4 cellular contexts compared by ENCODE assay signal in genomic region chr1:42004322-42004721, GRCh38.
TF ChIP-seq lines count a peak whose summit lies in the region.

No MANE protein-coding gene starts in this region.

TF ChIP-seq in HepG2, 621 proteins besides CTCF, POLR2A, EP300 and RAD21 (continues in another document):
- TF ChIP-seq CEBPB (IDR thresholded peaks at IDR 0.05; ENCODE audit: borderline replicate concordance, low read depth, low read length): 0 out of 2 replicates have a peak, but pooled peaks have one; percentile 6
- no peak for TF ChIP-seq ZNF552 (CRISPR knock-in tag; IDR thresholded peaks at IDR 0.05; ENCODE audit: borderline replicate concordance)
- no peak for TF ChIP-seq NAIF1 (CRISPR knock-in tag; IDR thresholded peaks at IDR 0.05; ENCODE audit: borderline replicate concordance)
- no peak for TF ChIP-seq IRF1 (CRISPR knock-in tag; IDR thresholded peaks at IDR 0.05; ENCODE audit: low read depth)
- no peak for TF ChIP-seq ZNF12 (CRISPR knock-in tag; IDR thresholded peaks at IDR 0.05)
- TF ChIP-seq PBX3 (CRISPR knock-in tag; IDR thresholded peaks at IDR 0.05; ENCODE audit: borderline replicate concordance): no peak

TF ChIP-seq in IMR-90, 13 proteins besides CTCF, POLR2A, EP300 and RAD21:
- TF ChIP-seq CEBPB (IDR thresholded peaks at IDR 0.05; ENCODE audit: low read depth, low read length) (peak; percentile 30; the same call in 1 of the 2 replicates), ELK1 (IDR thresholded peaks at IDR 0.05; ENCODE audit: borderline replicate concordance, low read depth, low read length) (no peak)

TF ChIP-seq in GM12878, 131 proteins besides CTCF, POLR2A, EP300 and RAD21:
- no peak for TF ChIP-seq SREBF2 (IDR thresholded peaks at IDR 0.05; ENCODE audit: low read length)
- no peak for TF ChIP-seq DPF2 (IDR thresholded peaks at IDR 0.05)
- no peak for TF ChIP-seq SIX5 (IDR thresholded peaks at IDR 0.05; ENCODE audit: low read depth, low read length, severe bottlenecking)
- TF ChIP-seq CBX5 (IDR thresholded peaks at IDR 0.05; ENCODE audit: low read depth): no peak
- TF ChIP-seq NR2C1 (IDR thresholded peaks at IDR 0.05): no peak
- no peak for TF ChIP-seq IKZF1 (conservative IDR thresholded peaks at IDR 0.05)
- TF ChIP-seq PBX3 (IDR thresholded peaks at IDR 0.05; ENCODE audit: insufficient replicate concordance, low read depth, low read length): no peak
- TF ChIP-seq MTA2 (IDR thresholded peaks at IDR 0.05; ENCODE audit: low read depth): no peak
- TF ChIP-seq SMAD5 (IDR thresholded peaks at IDR 0.05; ENCODE audit: low read depth): no peak
- TF ChIP-seq NFYA (IDR thresholded peaks at IDR 0.05; ENCODE audit: borderline replicate concordance, low read depth, low read length): no peak
- TF ChIP-seq ZZZ3 (IDR thresholded peaks at IDR 0.05; ENCODE audit: control insufficient read depth, insufficient read length, low read depth): no peak
- no peak for TF ChIP-seq GATAD2B (conservative IDR thresholded peaks at IDR 0.05; ENCODE audit: low read depth)
- TF ChIP-seq E2F4 (IDR thresholded peaks at IDR 0.05; ENCODE audit: low read depth, low read length): no peak
- no peak for TF ChIP-seq SREBF1 (IDR thresholded peaks at IDR 0.05; ENCODE audit: low read length)
- TF ChIP-seq POLR2AphosphoS2 (IDR thresholded peaks at IDR 0.05; ENCODE audit: low read depth, low read length): no peak
- no peak for TF ChIP-seq ZNF207 (IDR thresholded peaks at IDR 0.05; ENCODE audit: borderline replicate concordance)
- TF ChIP-seq TARDBP (IDR thresholded peaks at IDR 0.05; ENCODE audit: borderline replicate concordance): no peak
- TF ChIP-seq MYC (IDR thresholded peaks at IDR 0.05; ENCODE audit: insufficient read depth, insufficient read length, insufficient replicate concordance, low read length, severe bottlenecking): no peak
- TF ChIP-seq BRCA1 (IDR thresholded peaks at IDR 0.05; ENCODE audit: low read depth, low read length): no peak
- TF ChIP-seq PAX5 (IDR thresholded peaks at IDR 0.05; ENCODE audit: borderline replicate concordance, low read depth, low read length): no peak

TF ChIP-seq in H1, 55 proteins besides CTCF, POLR2A, EP300 and RAD21:
- no peak for TF ChIP-seq YY1 (IDR thresholded peaks at IDR 0.05; ENCODE audit: low read depth, low read length)
- no peak for TF ChIP-seq SP1 (IDR thresholded peaks at IDR 0.05; ENCODE audit: low read depth, low read length)
- no peak for TF ChIP-seq CREB1 (IDR thresholded peaks at IDR 0.05)
- TF ChIP-seq TAF7 (optimal IDR thresholded peaks at IDR 0.05; ENCODE audit: borderline replicate concordance, low read depth, low read length): no peak
- no peak for TF ChIP-seq SIX5 (IDR thresholded peaks at IDR 0.05; ENCODE audit: low read depth, low read length)
- TF ChIP-seq SP2 (IDR thresholded peaks at IDR 0.05; ENCODE audit: low read length): no peak
- TF ChIP-seq BRCA1 (IDR thresholded peaks at IDR 0.05; ENCODE audit: low read depth, low read length): no peak
- no peak for TF ChIP-seq MAX (IDR thresholded peaks at IDR 0.05)
- TF ChIP-seq RXRA (IDR thresholded peaks at IDR 0.05; ENCODE audit: insufficient read depth, low read depth, low read length): no peak
- no peak for TF ChIP-seq ATF2 (IDR thresholded peaks at IDR 0.05; ENCODE audit: low read length)
- TF ChIP-seq ZNF274 (IDR thresholded peaks at IDR 0.05; ENCODE audit: borderline replicate concordance, extremely low read depth, low read length): no peak
- no peak for TF ChIP-seq NRF1 (IDR thresholded peaks at IDR 0.05; ENCODE audit: low read depth, low read length)
